In the genomic region with DNA sequence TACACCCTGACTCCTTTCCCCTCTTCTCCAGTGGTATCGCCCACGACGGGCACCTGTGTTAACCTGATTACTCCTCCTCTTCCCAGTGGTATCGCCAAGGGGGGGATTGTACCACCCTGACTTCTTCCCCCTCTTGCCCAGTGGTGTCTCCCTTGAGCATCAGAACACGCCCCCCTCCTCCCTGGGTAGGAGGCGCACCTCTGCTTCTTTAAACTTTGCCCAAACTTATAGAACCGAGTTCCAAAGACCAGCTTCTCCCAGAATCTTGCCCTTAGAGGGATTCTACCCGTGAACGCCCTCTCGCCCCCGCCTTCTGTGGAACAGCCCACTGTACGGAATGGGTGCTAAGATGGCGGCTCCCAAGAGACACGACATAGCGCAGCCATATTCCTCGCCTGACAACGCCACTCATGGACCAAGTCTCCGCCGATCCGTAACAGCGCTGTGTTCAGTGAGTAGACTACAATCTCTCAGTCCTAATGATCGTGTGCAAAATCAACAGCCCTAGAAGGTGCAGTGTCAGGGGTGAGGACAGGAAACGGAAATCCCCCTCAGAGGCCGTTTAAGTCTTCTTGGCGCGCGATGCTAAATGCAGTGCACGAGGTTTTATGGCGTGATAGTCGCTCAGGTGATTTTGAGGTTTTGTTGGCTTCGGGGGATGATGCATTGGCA, we compare ENCODE assay signal across 8 cellular contexts. TPM values are rescaled to one million over a fixed set of nuclear protein-coding genes. Genes with fewer than 3 reads are reported as not detected.
DNase-seq lines count a peak whose midpoint lies in the region; ATAC-seq and TF ChIP-seq lines count a peak whose summit lies in the region.

No MANE protein-coding gene starts in this region.

- H3K4me3 ChIP-seq in HUES64 (ENCODE audit: low read length), result peak overlapping the region; percentile 63

- POLR2A ChIA-PET in RWPE1 (lab: Yijun Ruan, JAX; ENCODE audit: low non-redundant PET), result no interaction called here

- peak overlapping the region; percentile 71 for H3K9ac ChIP-seq in HUES64 (ENCODE audit: low read depth, low read length)

- 0 out of 2 replicates have a peak, but pooled peaks cover 3% of the 10 kb centered on the region for H3K4me1 ChIP-seq in HUES64 (ENCODE audit: insufficient read depth, low read length)

- no peaks in the 10 kb centered on the region for H3K9me3 ChIP-seq in HUES64 (ENCODE audit: insufficient read depth, low read depth, low read length)

- DNase-seq in RWPE1 (ENCODE audit: low spot score) (peak; percentile 31), foreskin melanocyte (peak; percentile 73), neural crest cell (ENCODE audit: low read depth, low spot score) (peak; percentile 67)
- DNase-seq in activated naive CD4-positive, alpha-beta T cell treated with Interleukin-2 at 50 U/mL for 16 hours, result peak; percentile 70
- DNase-seq in stimulated activated naive CD8-positive, alpha-beta T cell treated with anti-CD3 and anti-CD28 coated beads, Interleukin-15, amount 100 ng/mL, for 72 hours, result peak; percentile 72 to 82

- peaks cover 2% of the 10 kb centered on the region for H3K36me3 Mint-ChIP-seq in neural crest cell (ENCODE audit: low read depth)

- WGBS in HUES64, result 16% methylated on average over 31 of the region's 31 CpGs

- TF ChIP-seq CTCF in RWPE1 (conservative IDR thresholded peaks at IDR 0.05; ENCODE audit: low read depth) (no peak), neural crest cell (conservative IDR thresholded peaks at IDR 0.05) (no peak)

- peaks cover 35% of the 10 kb centered on the region for H3K4me1 Mint-ChIP-seq in neural crest cell
- peaks cover 39% of the 10 kb centered on the region for H3K4me1 Mint-ChIP-seq in stimulated activated naive CD8-positive, alpha-beta T cell treated with anti-CD3 and anti-CD28 coated beads, Interleukin-15, amount 100 ng/mL, for 72 hours

- H3K4me3 Mint-ChIP-seq in neural crest cell, result peak overlapping the region; percentile 93
- peak overlapping the region; percentile 88 to 91 for H3K4me3 Mint-ChIP-seq in stimulated activated naive CD8-positive, alpha-beta T cell treated with anti-CD3 and anti-CD28 coated beads, Interleukin-15, amount 100 ng/mL, for 72 hours

- H3K27ac ChIP-seq in HUES64 (ENCODE audit: low read depth, low read length), result peak overlapping the region; percentile 59; the same call in 1 of the 2 replicates
- peak overlapping the region; percentile 70 for H3K27ac ChIP-seq in RWPE1

- H3K36me3 ChIP-seq in HUES64 (ENCODE audit: insufficient read depth, low read length), result no peaks in the 10 kb centered on the region

- peak overlapping the region; percentile 71 for H3K27ac Mint-ChIP-seq in neural crest cell (ENCODE audit: unreplicated experiment)
- H3K27ac Mint-ChIP-seq in stimulated activated naive CD8-positive, alpha-beta T cell treated with anti-CD3 and anti-CD28 coated beads, Interleukin-15, amount 100 ng/mL, for 72 hours, result peak overlapping the region; percentile 93 to 95

- H3K27me3 ChIP-seq in HUES64 (ENCODE audit: insufficient read depth, low read length), result no peaks in the 10 kb centered on the region

- H3K27me3 Mint-ChIP-seq in neural crest cell (ENCODE audit: low read depth), result no peaks in the 10 kb centered on the region
- H3K27me3 Mint-ChIP-seq in stimulated activated naive CD8-positive, alpha-beta T cell treated with anti-CD3 and anti-CD28 coated beads, Interleukin-15, amount 100 ng/mL, for 72 hours, result no peaks in the 10 kb centered on the region

- ATAC-seq in GM18519 (IDR thresholded peaks at IDR 0.05; ENCODE audit: low FRiP score, unreplicated experiment) (peak; percentile 39), HG03520 (IDR thresholded peaks at IDR 0.05; ENCODE audit: unreplicated experiment) (no peak)
- peak; percentile 97 for ATAC-seq in stimulated activated naive CD8-positive, alpha-beta T cell treated with anti-CD3 and anti-CD28 coated beads, Interleukin-15, amount 100 ng/mL, for 72 hours

- peaks cover 4% of the 10 kb centered on the region for H3K9me3 Mint-ChIP-seq in neural crest cell
- H3K9me3 Mint-ChIP-seq in stimulated activated naive CD8-positive, alpha-beta T cell treated with anti-CD3 and anti-CD28 coated beads, Interleukin-15, amount 100 ng/mL, for 72 hours, result no peaks in the 10 kb centered on the region

- CTCF ChIA-PET in RWPE1 (lab: Yijun Ruan, JAX), result no interaction called here

RNA-seq across cellular contexts. Expression of a gene that starts 4.2 kb away (rescaled TPM):
- 0.50 TPM for polyA plus RNA-seq in HUES64 (2013, experiment 1 of 2)
- 0.76 TPM for polyA plus RNA-seq in HUES64 (2013, experiment 2 of 2)
- 1.4 and 1.9 TPM in 2 replicates for total RNA-seq in neural crest cell
